ENCODE assay signal across 7 cellular contexts in the genomic region with DNA sequence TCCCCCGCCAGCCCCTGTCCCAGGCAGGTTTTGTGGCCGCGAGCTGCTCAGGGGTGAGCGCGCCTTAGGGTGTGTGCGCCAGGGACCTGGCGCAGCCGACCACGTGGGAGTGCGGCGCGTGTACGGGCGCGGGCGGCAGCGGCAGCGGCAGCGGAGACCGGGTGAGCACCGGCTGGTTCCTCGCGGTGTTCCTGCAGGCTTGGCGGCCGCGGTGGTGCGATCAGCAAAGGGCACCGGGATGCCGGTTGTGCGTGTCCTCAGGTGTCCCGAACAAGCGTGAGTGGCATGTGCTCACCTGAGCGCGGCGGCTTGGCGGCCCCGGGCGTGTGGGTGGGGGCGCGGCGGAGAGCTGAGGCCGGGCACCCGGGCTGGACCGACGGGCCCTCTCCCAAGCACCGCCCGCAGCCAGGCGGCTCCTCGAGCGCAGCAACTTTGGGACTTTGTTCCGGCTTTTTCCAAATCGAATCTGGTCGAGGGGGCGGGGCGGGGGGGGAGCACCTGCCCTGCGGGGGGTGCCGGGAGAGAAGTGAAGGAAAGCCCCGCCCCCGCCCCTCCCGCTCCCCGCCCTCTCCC. TPM values are rescaled to one million over a fixed set of nuclear protein-coding genes. Genes with fewer than 3 reads are reported as not detected.
DNase-seq lines count a peak whose midpoint lies in the region; ATAC-seq and FAIRE-seq lines count a peak whose summit lies in the region.
"Had no signal": no experiment of that assay in that cellular context is flagged by ENCODE, and none has a peak within 500 bp of the region (broad histone marks: within the 10 kb centered on the region; RNA-seq: fewer than 3 reads in every experiment).

No MANE protein-coding gene starts in this region.

- no peaks in the 10 kb centered on the region for H3K36me3 ChIP-seq in urinary bladder (ENCODE audit: insufficient read depth)

- 2% methylated on average over 61 of the region's 61 CpGs for WGBS in urinary bladder

- no peak overlapping the region for H3K27ac ChIP-seq in urinary bladder (ENCODE audit: low read depth)

- peak overlapping the region; percentile 48 for H3K4me3 ChIP-seq in urinary bladder (ENCODE audit: low read depth, low read length)

- DNase-seq in HTR-8/SVneo (ENCODE audit: insufficient read length, low spot score): no peak
- DNase-seq in activated T-cell treated with anti-CD3 and anti-CD28 coated beads for 48 hours (ENCODE audit: low read depth): peak; percentile 39
- peak; percentile 33 for DNase-seq in kidney tubule cell (ENCODE audit: low spot score)

- no peaks in the 10 kb centered on the region for H3K4me1 ChIP-seq in urinary bladder (ENCODE audit: insufficient read depth)

- no peak for ATAC-seq in HG02678 (IDR thresholded peaks at IDR 0.05; ENCODE audit: unreplicated experiment)
- ATAC-seq in GM21576 (IDR thresholded peaks at IDR 0.05; ENCODE audit: unreplicated experiment): no peak

- FAIRE-seq in HTR-8/SVneo (lab: Jason Lieb, UNC): peak; percentile 9

RNA-seq across cellular contexts. Expression of a gene that starts 0.3 kb away (rescaled TPM):
- 6.9 TPM for total RNA-seq in urinary bladder
- polyA plus RNA-seq in urinary bladder: 1.9 TPM

RNA-seq across cellular contexts. Expression of a gene that starts 14.3 kb away (rescaled TPM):
- total RNA-seq in urinary bladder: 3.8 TPM
- 10.9 TPM for polyA plus RNA-seq in urinary bladder

RNA-seq across cellular contexts. Expression of a gene that starts 37.3 kb away (rescaled TPM):
- 24.0 TPM for total RNA-seq in urinary bladder
- 14.6 TPM for polyA plus RNA-seq in urinary bladder
- total RNA-seq: activated CD8-positive, alpha-beta memory T cell treated with anti-CD3 and anti-CD28 coated beads for 36 hours had no signal

RNA-seq across cellular contexts. Expression of a gene that starts 50.4 kb away (rescaled TPM):
- 50.0 TPM for total RNA-seq in urinary bladder
- polyA plus RNA-seq in urinary bladder: 92.5 TPM

RNA-seq across cellular contexts. Expression of a gene that starts 52.8 kb away (rescaled TPM):
- not detected for total RNA-seq in urinary bladder
- polyA plus RNA-seq in urinary bladder: not detected
